In the genomic region with DNA sequence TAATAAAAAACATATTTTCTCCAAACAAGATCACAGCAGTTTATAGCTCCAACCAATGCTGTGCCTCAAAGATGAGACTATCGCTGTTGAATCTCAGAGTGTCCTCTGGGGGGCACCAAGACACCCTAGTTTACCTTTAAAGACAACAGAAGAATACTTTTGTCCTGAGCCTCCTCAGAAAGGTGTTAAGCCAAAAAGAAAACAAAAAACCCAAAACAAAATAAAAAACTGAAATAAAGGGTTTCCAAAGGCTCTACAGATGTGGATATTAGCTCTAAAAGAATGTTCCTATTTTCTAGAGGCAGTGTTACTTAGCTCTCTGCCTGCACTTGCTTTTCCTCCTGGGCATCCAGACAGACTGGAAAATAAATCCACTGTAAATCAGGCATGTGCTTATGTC, we compare ENCODE assay signal across 8 cellular contexts.
DNase-seq lines count a peak whose midpoint lies in the region; ATAC-seq lines count a peak whose summit lies in the region.

No MANE protein-coding gene starts in this region.

- no peaks in the 10 kb centered on the region for H3K9me3 Mint-ChIP-seq in memory B cell

- H3K4me3 Mint-ChIP-seq in memory B cell = no peak overlapping the region

- H3K36me3 Mint-ChIP-seq in memory B cell = peaks cover 9% of the 10 kb centered on the region

- ATAC-seq in HG02678 (IDR thresholded peaks at IDR 0.05; ENCODE audit: unreplicated experiment) (peak; percentile 45), memory B cell (ENCODE audit: low read depth) (peak; percentile 83), GM21390 (IDR thresholded peaks at IDR 0.05; ENCODE audit: unreplicated experiment) (no peak)

- no peaks in the 10 kb centered on the region for H3K27me3 Mint-ChIP-seq in memory B cell

- H3K27ac Mint-ChIP-seq in memory B cell = no peak overlapping the region

- DNase-seq in DMS153 treated with DMSO at 0.1 percent for 48 hours (lab: John Stamatoyannopoulos, UW; ENCODE audit: unreplicated experiment) = peak; percentile 24
- peak; percentile 45 to 71 for DNase-seq in NCI-H446 (lab: John Stamatoyannopoulos, UW)
- peak; percentile 55 for DNase-seq in activated CD4-positive, alpha-beta T cell treated with anti-CD3 and anti-CD28 coated beads, Interleukin-2, amount 50 U/mL, for 4 hours
- DNase-seq in effector CD4-positive, alpha-beta T cell = peak; percentile 36
- peak; percentile 29 to 46 for DNase-seq in memory B cell (ENCODE audit: low spot score in 2 of 2)
- DNase-seq in stimulated activated CD8-positive, alpha-beta memory T cell treated with anti-CD3 and anti-CD28 coated beads, Interleukin-2, amount 100 ng/mL, for 48 hours (ENCODE audit: low read depth in 2 of 2) = peak; percentile 4 to 17

- H3K4me1 Mint-ChIP-seq in memory B cell = peaks cover 13% of the 10 kb centered on the region
